28 cellular contexts compared by ENCODE assay signal in the genomic region with DNA sequence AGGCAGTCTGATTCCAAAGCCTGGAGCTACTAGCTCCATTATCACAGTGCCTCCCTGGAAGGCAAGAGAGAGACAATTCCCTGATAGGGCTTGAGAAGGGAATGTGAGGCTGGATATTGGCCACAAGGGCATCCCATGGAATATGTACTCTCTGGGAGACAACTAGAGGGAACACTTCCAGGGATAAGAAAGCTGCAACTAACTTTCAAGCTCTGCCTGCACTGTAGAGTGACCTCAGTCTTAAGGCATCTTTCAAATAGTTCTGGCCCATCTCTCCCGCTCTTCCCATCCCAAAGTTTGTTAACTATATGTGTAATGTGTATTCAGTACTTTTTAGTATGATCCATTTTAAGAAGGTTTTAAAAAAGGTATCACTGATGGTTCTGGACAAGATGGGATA. TPM values are rescaled to one million over a fixed set of nuclear protein-coding genes. Genes with fewer than 3 reads are reported as not detected.
DNase-seq lines count a peak whose midpoint lies in the region; ATAC-seq, FAIRE-seq and TF ChIP-seq lines count a peak whose summit lies in the region.
"Had no signal": no experiment of that assay in that cellular context is flagged by ENCODE, and none has a peak within 500 bp of the region (broad histone marks: within the 10 kb centered on the region; RNA-seq: fewer than 3 reads in every experiment).

No MANE protein-coding gene starts in this region.

- no peak overlapping the region for H3K27ac ChIP-seq in mesendoderm (ENCODE audit: low read depth, low read length)
- H3K27ac ChIP-seq: A549, HL-60, SJSA1 had no signal

- no peaks in the 10 kb centered on the region for H3K36me3 Mint-ChIP-seq in glutamatergic neuron (ENCODE audit: unreplicated experiment)
- H3K36me3 Mint-ChIP-seq: CD14-positive monocyte, IgD-negative memory B cell had no signal

- H3K9ac ChIP-seq in adipocyte (ENCODE audit: low read length) (no peak overlapping the region), mesendoderm (ENCODE audit: low read length) (no peak overlapping the region)

- H3K4me1 Mint-ChIP-seq in glutamatergic neuron (ENCODE audit: low read depth, unreplicated experiment), result no peaks in the 10 kb centered on the region

- H3K9me3 ChIP-seq in adipocyte (ENCODE audit: control insufficient read depth, low read length) (no peaks in the 10 kb centered on the region), mucosa of descending colon (no peaks in the 10 kb centered on the region)
- H3K9me3 ChIP-seq: A549, SJSA1 had no signal

- H3K23ac ChIP-seq in mesendoderm (ENCODE audit: low read length), result no peak overlapping the region

- H3K4me3 ChIP-seq in adipocyte (ENCODE audit: low read length), result no peak overlapping the region
- no peak overlapping the region for H3K4me3 ChIP-seq in mesendoderm (ENCODE audit: low read length)
- H3K4me3 ChIP-seq in mucosa of descending colon, result no peak overlapping the region
- H3K4me3 ChIP-seq: A549, SJSA1 had no signal

- no peak overlapping the region for H3K56ac ChIP-seq in mesendoderm (ENCODE audit: low read length)

- H3K4me3 Mint-ChIP-seq in glutamatergic neuron (ENCODE audit: unreplicated experiment), result no peak overlapping the region
- H3K4me3 Mint-ChIP-seq: CD14-positive monocyte, IgD-negative memory B cell had no signal

- H3K27me3 ChIP-seq in adipocyte (replicated peaks; ENCODE audit: control insufficient read depth, insufficient read depth, low read length), result no peaks in the 10 kb centered on the region
- no peaks in the 10 kb centered on the region for H3K27me3 ChIP-seq in mesendoderm (ENCODE audit: insufficient read depth, low read length, poor library complexity)
- H3K27me3 ChIP-seq: SJSA1 had no signal

- H4K8ac ChIP-seq in mesendoderm (ENCODE audit: low read depth, low read length), result no peak overlapping the region

- H2BK5ac ChIP-seq in mesendoderm (ENCODE audit: low read length), result no peak overlapping the region

- no peaks in the 10 kb centered on the region for H3K36me3 ChIP-seq in adipocyte (ENCODE audit: control insufficient read depth, insufficient read depth, low read length, severe bottlenecking)
- no peaks in the 10 kb centered on the region for H3K36me3 ChIP-seq in mesendoderm (ENCODE audit: control insufficient read depth, insufficient read depth, low read length)
- no peaks in the 10 kb centered on the region for H3K36me3 ChIP-seq in mucosa of descending colon (ENCODE audit: low read depth)
- H3K36me3 ChIP-seq: SJSA1 had no signal

- no peak overlapping the region for H3K4me2 ChIP-seq in mesendoderm (ENCODE audit: low read length)
- H3K4me2 ChIP-seq: A549 had no signal

- H3K18ac ChIP-seq in mesendoderm (ENCODE audit: low read length), result no peak overlapping the region

- no peak overlapping the region for H4K5ac ChIP-seq in mesendoderm (ENCODE audit: low read length)

- no peaks in the 10 kb centered on the region for H3K79me1 ChIP-seq in mesendoderm (ENCODE audit: low read length)

- intact Hi-C loops in mucosa of descending colon (cut with DNase I, micrococcal nuclease), result no loop called here

- no peak overlapping the region for H2AK5ac ChIP-seq in mesendoderm (ENCODE audit: low read length)

- peaks cover 3% of the 10 kb centered on the region for H3K9me3 Mint-ChIP-seq in glutamatergic neuron (ENCODE audit: unreplicated experiment)
- H3K9me3 Mint-ChIP-seq: IgD-negative memory B cell had no signal

- H3K27me3 Mint-ChIP-seq in glutamatergic neuron (ENCODE audit: unreplicated experiment), result no peaks in the 10 kb centered on the region
- H3K27me3 Mint-ChIP-seq: IgD-negative memory B cell had no signal

- no peak for ATAC-seq in HG03565 (IDR thresholded peaks at IDR 0.05; ENCODE audit: unreplicated experiment)
- ATAC-seq in mucosa of descending colon, result no peak
- ATAC-seq: A549, Panc1 had no signal

- peaks cover 16% of the 10 kb centered on the region for H3K4me1 ChIP-seq in adipocyte (ENCODE audit: control insufficient read depth, insufficient read depth, low read length)
- no peaks in the 10 kb centered on the region for H3K4me1 ChIP-seq in mesendoderm (ENCODE audit: control insufficient read depth, low read depth, low read length)
- H3K4me1 ChIP-seq in mucosa of descending colon (ENCODE audit: low read depth), result no peaks in the 10 kb centered on the region
- H3K4me1 ChIP-seq: A549, SJSA1 had no signal

- no peak overlapping the region for H2BK120ac ChIP-seq in mesendoderm (ENCODE audit: low read depth, low read length)

- TF ChIP-seq CTCF in glutamatergic neuron (IDR thresholded peaks at IDR 0.05; ENCODE audit: partially characterized antibody, unreplicated experiment) (no peak), mucosa of descending colon (IDR thresholded peaks at IDR 0.05) (no peak)

- H3K4ac ChIP-seq in mesendoderm (ENCODE audit: low read depth, low read length), result no peak overlapping the region

- H3K27ac Mint-ChIP-seq in glutamatergic neuron (ENCODE audit: unreplicated experiment), result no peak overlapping the region
- H3K27ac Mint-ChIP-seq: IgD-negative memory B cell had no signal

- DNase-seq in EH (ENCODE audit: low read depth) (peak; percentile 51), adipocyte (ENCODE audit: low read depth) (peak; percentile 28), fibroblast of peridontal ligament (ENCODE audit: extremely low read depth) (peak; percentile 39), mesendoderm (peak; percentile 38), HTR-8/SVneo (ENCODE audit: insufficient read length, low spot score) (no peak), glutamatergic neuron (no peak), mucosa of descending colon (no peak)
- DNase-seq: DND-41, GDM1, Karpas-422, NCI-H1092, NCI-H1436 treated with DMSO at 0.1 percent for 48 hours, NCI-H2029, NCI-H2171, NCI-H446 treated with DMSO at 0.1 percent for 48 hours, NCI-H69 had no signal

- H3K79me2 ChIP-seq in mesendoderm (ENCODE audit: control insufficient read depth, insufficient read depth, low read length), result no peaks in the 10 kb centered on the region

- no peak overlapping the region for H2BK15ac ChIP-seq in mesendoderm (replicated peaks; ENCODE audit: low read depth)

- FAIRE-seq in HTR-8/SVneo (lab: Jason Lieb, UNC), result no peak
- FAIRE-seq: A549, GM12891, GM18507 had no signal

- WGBS in mesendoderm (ENCODE audit: extremely low coverage, insufficient coverage, low lambda C conversion rate), result no CpG with 5 or more reads among the region's 1 CpG

RNA-seq across cellular contexts. Expression of a gene that starts 13.1 kb away (rescaled TPM):
- 1.7 TPM for polyA plus RNA-seq in mesendoderm (2013, experiment 1 of 2)
- 2.1 TPM for polyA plus RNA-seq in mesendoderm (2013, experiment 2 of 2)
- total RNA-seq in glutamatergic neuron (ENCODE audit: unreplicated experiment) (11.1 TPM), mucosa of descending colon (1 to 10 TPM; 2.3 to 4.9 (median 3.9) TPM)
- total RNA-seq: H4, HT1080, MCF 10A, SJSA1 had no signal

RNA-seq across cellular contexts. Expression of a gene that starts 45.9 kb away (rescaled TPM):
- 0.28 TPM for polyA plus RNA-seq in mesendoderm (2013, experiment 1 of 2)
- polyA plus RNA-seq in mesendoderm (2013, experiment 2 of 2), result 0.25 TPM
- total RNA-seq in glutamatergic neuron (ENCODE audit: unreplicated experiment) (769 TPM), mucosa of descending colon (10 to 100 TPM; 19.6 to 42.1 (median 41.4) TPM)
- total RNA-seq: HT1080 had no signal

Comparison
In these comparisons a context has a peak if more than half of its experiments do, and no peak if none do; other contexts are left out.
1. DNase-seq: peak in EH (single experiment), adipocyte (single experiment), fibroblast of peridontal ligament (single experiment) and mesendoderm (single experiment); none in HTR-8/SVneo (single experiment), glutamatergic neuron (single experiment) and mucosa of descending colon (0 of 3).
2. RNA of a gene that starts 45.9 kb away (total RNA-seq): 769 TPM in glutamatergic neuron (single experiment); 19.6 to 42.1 TPM in mucosa of descending colon; every median in the first group is over 10 times any median in the second.